In the genomic region with DNA sequence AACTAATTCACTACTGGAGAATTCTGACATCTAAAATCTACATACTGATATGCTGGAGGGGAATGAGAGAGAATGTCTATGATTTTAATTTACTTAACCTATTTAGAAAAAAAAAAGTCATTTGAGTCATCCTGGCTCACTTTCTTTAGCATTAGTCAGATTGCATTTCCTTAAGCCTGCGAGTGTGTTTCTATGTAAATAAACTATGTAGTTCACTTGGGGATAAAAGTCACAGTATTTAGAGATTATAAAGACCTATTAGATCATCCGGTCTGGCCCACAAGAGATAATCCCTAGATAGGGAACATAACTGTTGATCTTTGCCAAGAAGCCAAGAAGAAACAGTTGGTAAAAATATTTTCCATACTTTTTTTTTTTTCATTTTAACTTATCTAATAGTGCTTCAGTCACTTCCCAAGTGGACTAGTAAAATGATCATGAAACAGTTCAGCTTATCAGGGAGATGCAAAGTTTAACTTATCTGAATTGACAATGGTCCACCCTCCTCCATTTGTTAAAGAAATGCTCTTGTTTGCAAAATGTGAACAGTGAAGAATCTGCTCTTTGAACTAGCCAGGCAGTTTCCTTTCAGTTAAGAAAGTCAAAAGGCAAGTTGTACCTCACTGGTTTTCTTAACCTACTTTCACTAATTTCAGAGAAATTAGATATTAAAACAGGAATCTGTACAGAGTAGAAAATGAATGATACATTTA, we compare ENCODE assay signal across 12 cellular contexts. TPM values are rescaled to one million over a fixed set of nuclear protein-coding genes. Genes with fewer than 3 reads are reported as not detected.
DNase-seq lines count a peak whose midpoint lies in the region; ATAC-seq and TF ChIP-seq lines count a peak whose summit lies in the region.
"Had no signal": no experiment of that assay in that cellular context is flagged by ENCODE, and none has a peak within 500 bp of the region (broad histone marks: within the 10 kb centered on the region; RNA-seq: fewer than 3 reads in every experiment).

No MANE protein-coding gene starts in this region.

- WGBS in gastroesophageal sphincter (ENCODE audit: low coverage in 1 of 2), 2 donors, result 0% methylated on average over 2 of the region's 2 CpGs
- 11 to 31% (median 19%) methylated on average over 2 of the region's 2 CpGs for WGBS in stomach, 5 donors

- H3K4me1 ChIP-seq in gastroesophageal sphincter (peaks cover 0 to 52% (median 7%) of the 10 kb centered on the region in 3 donors), stomach (peaks cover 10 to 42% (median 19%) of the 10 kb centered on the region in 4 donors)

- H3K36me3 ChIP-seq in gastroesophageal sphincter (no peaks in the 10 kb centered on the region), stomach (no peaks in the 10 kb centered on the region)

- TF ChIP-seq CTCF in gastroesophageal sphincter (IDR thresholded peaks at IDR 0.05) (no peak), stomach (IDR thresholded peaks at IDR 0.05) (no peak), GM20000 (IDR thresholded peaks at IDR 0.05; ENCODE audit: extremely low read depth, missing control alignments) (no peak)

- TF ChIP-seq POLR2A in gastroesophageal sphincter (IDR thresholded peaks at IDR 0.05) (no peak), stomach (IDR thresholded peaks at IDR 0.05) (no peak)

- no peak overlapping the region for H3K4me3 ChIP-seq in gastroesophageal sphincter
- H3K4me3 ChIP-seq in stomach, result no peak overlapping the region

- intact Hi-C loops in stomach (cut with DNase I; ENCODE audit: low total_unique reads), result no loop called here

- H3K27ac ChIP-seq in gastroesophageal sphincter, result peak overlapping the region; percentile 22 to 53 (median 38)
- H3K27ac ChIP-seq in stomach, result peak overlapping the region in 4 of 5 donors; percentile 6 to 47 (median 24)

- DNase-seq in HCEC 1CT, result peak; percentile 97
- DNase-seq in amniotic epithelial cell (ENCODE audit: low read depth), result peak; percentile 97
- DNase-seq in stomach, result no peak
- DNase-seq in C1 segment of cervical spinal cord (lab: John Stamatoyannopoulos, UW), result no peak
- DNase-seq in iPS-NIHi7 (ENCODE audit: extremely low spot score), result no peak
- DNase-seq in GM20000 (ENCODE audit: low spot score), result no peak
- DNase-seq: midbrain, NCI-H1436 treated with DMSO at 0.1 percent for 48 hours, SHP77 treated with DMSO at 0.1 percent for 48 hours had no signal

- TF ChIP-seq EP300 in gastroesophageal sphincter (IDR thresholded peaks at IDR 0.05) (no peak), stomach (IDR thresholded peaks at IDR 0.05) (no peak)

- no peaks in the 10 kb centered on the region for H3K27me3 ChIP-seq in gastroesophageal sphincter
- peaks cover 0 to 2% (median 0%) of the 10 kb centered on the region in 3 donors for H3K27me3 ChIP-seq in stomach

- peak; percentile 43 for ATAC-seq in gastroesophageal sphincter
- ATAC-seq in GM21619 (IDR thresholded peaks at IDR 0.05; ENCODE audit: unreplicated experiment), result no peak

- no peaks in the 10 kb centered on the region for H3K9me3 ChIP-seq in gastroesophageal sphincter
- no peaks in the 10 kb centered on the region for H3K9me3 ChIP-seq in stomach

RNA-seq across cellular contexts. Expression of a gene that starts 21.2 kb away (rescaled TPM):
- total RNA-seq in gastroesophageal sphincter (10 to 100 TPM in 1 of 4 donors, 1 to 10 TPM in 2, not detected in 1; 1.2 to 13.5 (median 5.4) TPM), stomach (1 to 10 TPM in 1 of 5 donors, not detected in 4; 3.1 TPM)
- polyA plus RNA-seq in stomach, result not detected
- polyA plus RNA-seq: urinary bladder had no signal

Comparison
In these comparisons a context has a peak if more than half of its experiments do, and no peak if none do; other contexts are left out.
1. DNase-seq: peak in HCEC 1CT (single experiment) and amniotic epithelial cell (single experiment); none in stomach (single experiment), C1 segment of cervical spinal cord (0 of 14), iPS-NIHi7 (single experiment) and GM20000 (single experiment).